ENCODE assay signal across 8 cellular contexts in genomic region chr10:73246783-73247508, GRCh38. TPM values are rescaled to one million over a fixed set of nuclear protein-coding genes. Genes with fewer than 3 reads are reported as not detected.
A peak's percentile ranks its signal among the peaks of the same experiment; 100 is the strongest.
DNase-seq lines count a peak whose midpoint lies in the region; ATAC-seq and TF ChIP-seq lines count a peak whose summit lies in the region.

TSS of gene DNAJC9 (minus strand) at chr10:73247255. CDS start at chr10:73247189, 66 bp downstream.

- ATAC-seq in HG02588 (IDR thresholded peaks at IDR 0.05; ENCODE audit: unreplicated experiment) (peak; percentile 78), SK-N-SH treated with all-trans-retinoic acid at 6 μM for 48 hours (peak; percentile 85)
- ATAC-seq in activated naive CD4-positive, alpha-beta T cell treated with anti-CD3 and anti-CD28 coated beads, Interleukin-2, amount 50 U/mL, for 72 hours, result peak; percentile 90 to 95

- peak within 1 kb of the TSS; percentile 97 to 98 for H3K27ac Mint-ChIP-seq in activated naive CD4-positive, alpha-beta T cell treated with anti-CD3 and anti-CD28 coated beads, Interleukin-2, amount 50 U/mL, for 72 hours
- H3K27ac Mint-ChIP-seq in glutamatergic neuron (ENCODE audit: unreplicated experiment), result peak within 1 kb of the TSS; percentile 90
- peak within 1 kb of the TSS; percentile 93 for H3K27ac Mint-ChIP-seq in osteocyte (ENCODE audit: unreplicated experiment)

- peaks cover 59 to 64% of the 10 kb centered on the region in 2 donors for H3K36me3 Mint-ChIP-seq in activated naive CD4-positive, alpha-beta T cell treated with anti-CD3 and anti-CD28 coated beads, Interleukin-2, amount 50 U/mL, for 72 hours
- H3K36me3 Mint-ChIP-seq in glutamatergic neuron (ENCODE audit: unreplicated experiment), result no peaks in the 10 kb centered on the region
- peaks cover 41% of the 10 kb centered on the region for H3K36me3 Mint-ChIP-seq in osteocyte (ENCODE audit: unreplicated experiment)

- DNase-seq in GM10248 (ENCODE audit: extremely low spot score) (peak; percentile 93), NCI-H1048 (lab: John Stamatoyannopoulos, UW) (peak; percentile 84), glutamatergic neuron (peak; percentile 98), osteocyte (ENCODE audit: extremely low spot score, unreplicated experiment) (peak; percentile 98)
- DNase-seq in activated naive CD4-positive, alpha-beta T cell treated with anti-CD3 and anti-CD28 coated beads, Interleukin-2, amount 50 U/mL, for 72 hours (ENCODE audit: low spot score in 2 of 2), result peak; percentile 98 to 99

- TF ChIP-seq CTCF in GM10248 (IDR thresholded peaks at IDR 0.05; ENCODE audit: control extremely low read depth, extremely low read depth, low read depth, missing control alignments) (no peak), glutamatergic neuron (IDR thresholded peaks at IDR 0.05; ENCODE audit: partially characterized antibody, unreplicated experiment) (no peak), osteocyte (IDR thresholded peaks at IDR 0.05) (no peak)

- POLR2A ChIA-PET in GM10248 (lab: Yijun Ruan, JAX), result interaction anchor here (0.8 to 1.0 kb wide), 5 partner anchors 10 to 165 kb away, joined by 3 to 9 read pairs (median 4); partner anchors contain the start of gene P4HA1

- H3K4me3 Mint-ChIP-seq in glutamatergic neuron (ENCODE audit: unreplicated experiment), result peak within 1 kb of the TSS; percentile 99
- H3K4me3 Mint-ChIP-seq in osteocyte (ENCODE audit: unreplicated experiment), result peak within 1 kb of the TSS; percentile 94

- no peaks in the 10 kb centered on the region for H3K9me3 Mint-ChIP-seq in activated naive CD4-positive, alpha-beta T cell treated with anti-CD3 and anti-CD28 coated beads, Interleukin-2, amount 50 U/mL, for 72 hours
- H3K9me3 Mint-ChIP-seq in glutamatergic neuron (ENCODE audit: unreplicated experiment) (peaks cover 8% of the 10 kb centered on the region), osteocyte (ENCODE audit: unreplicated experiment) (no peaks in the 10 kb centered on the region)

- no peaks in the 10 kb centered on the region for H3K9me3 ChIP-seq in thymus (ENCODE audit: control insufficient read depth)

- H3K4me1 ChIP-seq in thymus (ENCODE audit: control insufficient read depth, insufficient read depth, low read length), result peaks cover 19% of the 10 kb centered on the region

- H3K4me1 Mint-ChIP-seq in glutamatergic neuron (ENCODE audit: low read depth, unreplicated experiment) (peaks cover 18% of the 10 kb centered on the region), osteocyte (ENCODE audit: unreplicated experiment) (peaks cover 52% of the 10 kb centered on the region)

- H3K27me3 ChIP-seq in thymus (ENCODE audit: control insufficient read depth, insufficient read depth), result no peaks in the 10 kb centered on the region

- H3K27me3 Mint-ChIP-seq in glutamatergic neuron (ENCODE audit: unreplicated experiment) (peaks cover 2% of the 10 kb centered on the region), osteocyte (ENCODE audit: unreplicated experiment) (no peaks in the 10 kb centered on the region)

- H3K4me3 ChIP-seq in thymus (ENCODE audit: low read length), result peak within 1 kb of the TSS; percentile 77

- peak within 1 kb of the TSS; percentile 93 for H3K27ac ChIP-seq in thymus (ENCODE audit: low read depth)

- peaks cover 14% of the 10 kb centered on the region for H3K36me3 ChIP-seq in thymus (ENCODE audit: control insufficient read depth, insufficient read depth)

- CTCF ChIA-PET in GM10248 (lab: Yijun Ruan, JAX), result interaction anchor here (0.7 to 1.6 kb wide), 7 partner anchors 12 to 167 kb away, joined by 3 to 4 read pairs (median 3); partner anchors contain the start of gene ANXA7

- under 1% methylated on average over 73 of the region's 73 CpGs for WGBS in thymus

TF ChIP-seq in SK-N-SH treated with all-trans-retinoic acid at 6 μM for 48 hours, 23 proteins besides CTCF, POLR2A, EP300 and RAD21:
- TF ChIP-seq ZFP3 (CRISPR knock-in tag; IDR thresholded peaks at IDR 0.05) (no peak), ESRRG (CRISPR knock-in tag; IDR thresholded peaks at IDR 0.05) (0 out of 2 replicates have a peak, but pooled peaks have one; percentile 12)

RNA-seq across cellular contexts. Expression of gene DNAJC9, which starts in this region (rescaled TPM):
- 10 to 100 TPM; 45.9 to 87.0 TPM for total RNA-seq in activated naive CD4-positive, alpha-beta T cell treated with anti-CD3 and anti-CD28 coated beads, Interleukin-2, amount 50 U/mL, for 72 hours
- total RNA-seq in glutamatergic neuron (ENCODE audit: unreplicated experiment), result 37.5 TPM
- total RNA-seq in osteocyte, result 19.3 and 19.6 TPM in 2 replicates
- 21.6 TPM for polyA plus RNA-seq in thymus

Comparison
In these comparisons a context has a peak if more than half of its experiments do, and no peak if none do; other contexts are left out.
1. Peak in every context shown above with its lines: DNase-seq, ATAC-seq, H3K4me3 ChIP-seq and H3K27ac ChIP-seq.